9 cellular contexts compared by ENCODE assay signal in the genomic region with DNA sequence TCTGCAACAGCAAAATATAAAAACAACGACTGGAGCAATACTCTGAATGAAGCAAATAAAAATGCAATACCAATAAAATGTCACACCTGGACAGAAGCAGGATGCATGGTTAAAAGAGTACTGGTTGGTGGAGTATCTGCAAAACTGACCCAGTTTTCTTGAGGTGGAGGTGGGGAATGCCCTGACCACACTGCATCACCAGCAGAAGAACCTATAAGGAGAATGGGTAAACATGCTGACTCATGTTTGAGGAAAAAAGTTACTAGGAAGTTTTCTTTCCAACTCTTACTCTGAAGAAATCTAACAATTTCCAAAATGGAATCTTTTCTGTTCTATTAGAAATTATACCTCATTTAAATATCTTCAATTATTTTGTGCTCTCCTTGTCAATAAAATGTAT. TPM values are rescaled to one million over a fixed set of nuclear protein-coding genes. Genes with fewer than 3 reads are reported as not detected.
DNase-seq lines count a peak whose midpoint lies in the region; ATAC-seq, FAIRE-seq and TF ChIP-seq lines count a peak whose summit lies in the region.
"Had no signal": no experiment of that assay in that cellular context is flagged by ENCODE, and none has a peak within 500 bp of the region (broad histone marks: within the 10 kb centered on the region; RNA-seq: fewer than 3 reads in every experiment).

No MANE protein-coding gene starts in this region.

- FAIRE-seq in GM12878 (lab: Jason Lieb, UNC), result no peak

- no peak overlapping the region for H3K4me2 ChIP-seq in GM12878 (ENCODE audit: control insufficient read depth, insufficient read depth)

- no peaks in the 10 kb centered on the region for H3K27me3 ChIP-seq in GM12878 (replicated peaks in 1 of 2; ENCODE audit: control insufficient read depth in 2 of 2, insufficient read depth in 2 of 2, low read length in 1 of 2)

- no peaks in the 10 kb centered on the region; the same call in 2 of the 3 replicates for H3K9me3 ChIP-seq in GM12878 (replicated peaks; ENCODE audit: control insufficient read depth, insufficient read depth, low read length)

- CTCF ChIA-PET in activated CD4-positive, alpha-beta T cell treated with anti-CD3 and anti-CD28 coated beads for 36 hours (lab: Charles Lee), result interaction anchor here (0.7 to 1.5 kb wide), 2 partner anchors 30 to 648 kb away, joined by 3 to 5 read pairs; no protein-coding TSS in a partner anchor
- CTCF ChIA-PET in GM12878 (lab: Yijun Ruan, JAX), result interaction anchor here (1.5 kb wide), 1 partner anchor 128 kb away, joined by 3 read pairs; no protein-coding TSS in a partner anchor

- no peaks in the 10 kb centered on the region for H3K9me3 Mint-ChIP-seq in activated CD4-positive, alpha-beta T cell treated with anti-CD3 and anti-CD28 coated beads for 36 hours (ENCODE audit: low read depth)
- H3K9me3 Mint-ChIP-seq: activated CD4-positive, alpha-beta T cell treated with anti-CD3 and anti-CD28 coated beads, Interleukin-2, amount 10 ng/mL, durations not matched to agents 7 days and 5 days had no signal

- H3K27me3 Mint-ChIP-seq in activated CD4-positive, alpha-beta T cell treated with anti-CD3 and anti-CD28 coated beads for 36 hours, result no peaks in the 10 kb centered on the region
- H3K27me3 Mint-ChIP-seq: activated CD4-positive, alpha-beta T cell treated with anti-CD3 and anti-CD28 coated beads, Interleukin-2, amount 10 ng/mL, durations not matched to agents 7 days and 5 days had no signal

- no peak overlapping the region for H2AFZ ChIP-seq in GM12878 (ENCODE audit: control insufficient read depth, low read depth, low read length)

- in situ Hi-C loops in GM12878 (cut with MboI), result no loop called here

- no peak for TF ChIP-seq EP300 in GM12878 (IDR thresholded peaks at IDR 0.05; ENCODE audit: borderline replicate concordance in 1 of 2, control insufficient read depth in 1 of 2, low read depth in 2 of 2, low read length in 2 of 2)

- SMC1A ChIA-PET in GM12878 (lab: Charles Lee; ENCODE audit: uncharacterized antibody, unreplicated experiment), result no interaction called here

- intact Hi-C loops in activated CD4-positive, alpha-beta T cell treated with anti-CD3 and anti-CD28 coated beads for 36 hours (cut with DNase I, micrococcal nuclease), result no loop called here
- intact Hi-C loops in GM12878 (cut with micrococcal nuclease; ENCODE audit: unreplicated experiment), result no loop called here

- no peak overlapping the region for H3K4me3 Mint-ChIP-seq in activated CD4-positive, alpha-beta T cell treated with anti-CD3 and anti-CD28 coated beads for 36 hours
- H3K4me3 Mint-ChIP-seq: activated CD4-positive, alpha-beta T cell treated with anti-CD3 and anti-CD28 coated beads, Interleukin-2, amount 10 ng/mL, durations not matched to agents 7 days and 5 days had no signal

- H3K36me3 Mint-ChIP-seq in activated CD4-positive, alpha-beta T cell treated with anti-CD3 and anti-CD28 coated beads for 36 hours (ENCODE audit: low read depth), result peaks cover 40% of the 10 kb centered on the region

- peaks cover 45% of the 10 kb centered on the region for H3K4me1 Mint-ChIP-seq in activated CD4-positive, alpha-beta T cell treated with anti-CD3 and anti-CD28 coated beads for 36 hours

- DNase-seq in activated CD4-positive, alpha-beta T cell treated with anti-CD3 and anti-CD28 coated beads for 36 hours, result peak; percentile 44
- DNase-seq in activated CD4-positive, alpha-beta T cell treated with anti-CD3 and anti-CD28 coated beads, Interleukin-2, amount 50 U/mL, for 1 hour, result no peak
- no peak for DNase-seq in GM12878 (ENCODE audit: low read depth, low spot score)
- DNase-seq in non-pigmented ciliary epithelial cell (ENCODE audit: low read depth), result peak; percentile 45
- no peak for DNase-seq in anterior cingulate cortex (lab: John Stamatoyannopoulos, UW)
- no peak for DNase-seq in SIG-M5 (lab: John Stamatoyannopoulos, UW)
- no peak for DNase-seq in DMS53 (lab: John Stamatoyannopoulos, UW)
- DNase-seq: activated CD4-positive, alpha-beta T cell treated with anti-CD3 and anti-CD28 coated beads, Interleukin-2, amount 10 ng/mL, durations not matched to agents 7 days and 5 days had no signal

- POLR2A ChIA-PET in activated CD4-positive, alpha-beta T cell treated with anti-CD3 and anti-CD28 coated beads for 36 hours (lab: Charles Lee), result no interaction called here
- POLR2A ChIA-PET in GM12878 (lab: Charles Lee), result interaction anchor here (1.3 kb wide), 1 partner anchor 26 kb away, joined by 3 read pairs; no protein-coding TSS in a partner anchor

- peak overlapping the region; percentile 48; the same call in 1 of the 2 replicates for H3K27ac ChIP-seq in GM12878 (ENCODE audit: control insufficient read depth, insufficient read depth)

- peaks cover 0 to 16% of the 10 kb centered on the region in 2 experiments; a peak in 1 of 4 replicates for H3K36me3 ChIP-seq in GM12878 (ENCODE audit: control insufficient read depth in 2 of 2, insufficient read depth in 2 of 2, low read length in 1 of 2)

- TF ChIP-seq RAD21 in GM12878 (IDR thresholded peaks at IDR 0.05; ENCODE audit: insufficient read depth, low read depth, low read length), result no peak

- no peak overlapping the region for H3K9ac ChIP-seq in GM12878 (ENCODE audit: control insufficient read depth, insufficient read depth, low read length)

- peaks cover 5% of the 10 kb centered on the region; the same call in 1 of the 2 replicates for H3K4me1 ChIP-seq in GM12878 (ENCODE audit: control insufficient read depth, insufficient read depth, low read length)

- no peak for TF ChIP-seq POLR2A in GM12878 (IDR thresholded peaks at IDR 0.05; ENCODE audit: low read depth, low read length)

- no peaks in the 10 kb centered on the region for H4K20me1 ChIP-seq in GM12878 (ENCODE audit: control insufficient read depth, insufficient read depth)

- WGBS in GM12878 (ENCODE audit: insufficient coverage, insufficient replicate concordance, low lambda C conversion rate, missing lambda C conversion rate), result 44% methylated on average over 1 of the region's 1 CpG

- TF ChIP-seq CTCF in GM12878 (IDR thresholded peaks at IDR 0.05 in 2 of 3, conservative IDR thresholded peaks at IDR 0.05 in 1 of 3; ENCODE audit: control insufficient read depth in 2 of 3, extremely low read depth in 1 of 3, insufficient read depth in 1 of 3, low read depth in 3 of 3, low read length in 3 of 3), result no peak

- RAD21 ChIA-PET in GM12878 (lab: Charles Lee; ENCODE audit: unreplicated experiment), result no interaction called here

- H3K27ac Mint-ChIP-seq in activated CD4-positive, alpha-beta T cell treated with anti-CD3 and anti-CD28 coated beads for 36 hours, result no peak overlapping the region
- H3K27ac Mint-ChIP-seq: activated CD4-positive, alpha-beta T cell treated with anti-CD3 and anti-CD28 coated beads, Interleukin-2, amount 10 ng/mL, durations not matched to agents 7 days and 5 days had no signal

- H3K79me2 ChIP-seq in GM12878 (ENCODE audit: control insufficient read depth, insufficient read depth, low read length), result peaks cover 14% of the 10 kb centered on the region

- BruUV-seq in GM12878 (replicated peaks; lab: Mats Ljungman, UMichigan), result no TSS peak

- no peak overlapping the region for H3K4me3 ChIP-seq in GM12878

- no peak for ATAC-seq in activated CD4-positive, alpha-beta T cell treated with anti-CD3 and anti-CD28 coated beads for 36 hours
- ATAC-seq in HG03342 (IDR thresholded peaks at IDR 0.05; ENCODE audit: unreplicated experiment) (peak; percentile 59), GM12878 (peak; percentile 78)

TF ChIP-seq in GM12878, 131 proteins besides CTCF, POLR2A, EP300 and RAD21 (continues in another document):
- TF ChIP-seq KAT2A (conservative IDR thresholded peaks at IDR 0.05; ENCODE audit: control insufficient read depth, low read depth, low read length) (no peak), ESRRA (IDR thresholded peaks at IDR 0.05; ENCODE audit: low read length) (no peak)

RNA-seq across cellular contexts. Expression of a gene that starts 43.6 kb away (rescaled TPM):
- 10 to 100 TPM; 60.3 to 90.9 TPM for total RNA-seq in activated CD4-positive, alpha-beta T cell treated with anti-CD3 and anti-CD28 coated beads for 36 hours
- total RNA-seq in GM12878 (2013; cell fraction: nucleolus; rRNA removed), result 193 and 206 TPM in 2 replicates
- total RNA-seq in GM12878 (2014; rRNA removed) (34.3 and 34.6 TPM in 2 replicates), GM12878 (2014; rRNA removed; fragmentation: Illumina TruSeq; extraction: Trizol) (45.7 and 45.9 TPM in 2 replicates), GM12878 (2021) (36.9 and 39.3 TPM in 2 replicates)
- 20.0 TPM for polyA plus RNA-seq in GM12878 (2011; ENCODE audit: low read depth)
- polyA plus RNA-seq in GM12878 (2011; rRNA removed) (59.3 and 76.2 TPM in 2 replicates), GM12878 (2014; fragmentation: Illumina TruSeq; extraction: Trizol) (43.9 and 44.3 TPM in 2 replicates), GM12878 (2014; fragmentation: Nextera tagmentation; extraction: Ambion mirVana) (10 to 100 TPM; 13.7 to 21.2 TPM), GM12878 (2014; rRNA removed) (28.8 and 31.5 TPM in 2 replicates), GM12878 (2016; fragmentation: Nextera tagmentation; extraction: Ambion mirVana) (10 to 100 TPM; 17.4 to 27.2 TPM)
- 38.8 and 41.6 TPM in 2 replicates for polyA plus RNA-seq in GM12878 (2011; cell fraction: cytosol; rRNA removed)
- polyA plus RNA-seq in GM12878 (2011; cell fraction: nucleus; rRNA removed), result 59.0 and 62.9 TPM in 2 replicates
- polyA plus RNA-seq in GM12878 (2012), result 27.8 and 30.8 TPM in 2 replicates
- 82.7 and 88.1 TPM in 2 replicates for polyA minus RNA-seq in GM12878 (2011; rRNA and poly(A)+ RNA removed)
- polyA minus RNA-seq in GM12878 (2011; cell fraction: cytosol; rRNA and poly(A)+ RNA removed), result 28.3 and 51.9 TPM in 2 replicates
- polyA minus RNA-seq in GM12878 (2011; cell fraction: nucleus; rRNA and poly(A)+ RNA removed), result 37.4 and 74.6 TPM in 2 replicates

Comparison
In these comparisons a context has a peak if more than half of its experiments do, and no peak if none do; other contexts are left out.
1. DNase-seq: peak in activated CD4-positive, alpha-beta T cell treated with anti-CD3 and anti-CD28 coated beads for 36 hours (single experiment) and non-pigmented ciliary epithelial cell (single experiment); none in activated CD4-positive, alpha-beta T cell treated with anti-CD3 and anti-CD28 coated beads, Interleukin-2, amount 50 U/mL, for 1 hour (single experiment), GM12878 (single experiment), anterior cingulate cortex (0 of 58), SIG-M5 (single experiment) and DMS53 (single experiment).